ENCODE assay signal across 12 cellular contexts in the genomic region with DNA sequence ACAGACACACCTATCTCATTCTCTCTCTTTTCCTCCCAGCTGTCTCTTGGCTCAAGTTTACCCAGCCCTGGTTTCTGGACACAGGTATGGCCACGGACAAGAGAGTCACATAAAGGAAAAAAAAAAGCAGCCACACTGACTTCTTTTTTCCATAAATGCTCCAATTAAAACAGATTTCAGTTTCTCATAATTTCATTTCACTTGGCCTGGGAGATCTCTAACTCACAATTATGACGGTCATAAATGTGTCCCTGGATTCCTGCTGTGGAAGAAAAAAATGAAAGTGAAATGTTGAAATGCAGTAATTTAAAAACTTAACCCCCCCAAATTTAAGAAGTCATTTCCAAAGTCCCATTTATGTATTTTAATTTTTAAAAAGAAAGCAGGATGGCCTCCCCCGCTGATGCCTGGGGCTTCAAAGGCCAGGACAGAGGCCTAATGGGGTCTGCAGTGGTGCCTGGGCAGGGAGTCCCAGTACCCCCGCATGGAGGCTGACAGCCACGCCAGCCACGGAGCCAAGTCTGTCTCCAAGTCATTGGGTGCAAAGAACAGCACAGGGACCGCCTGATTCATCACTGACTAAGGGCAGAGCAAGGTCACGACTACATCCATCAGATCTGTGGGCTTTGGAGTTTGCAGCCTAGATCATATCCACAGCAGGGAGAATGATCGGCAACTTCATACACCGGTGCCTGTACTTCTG.
"Had no signal": no experiment of that assay in that cellular context is flagged by ENCODE, and none has a peak within 500 bp of the region (broad histone marks: within the 10 kb centered on the region; RNA-seq: fewer than 3 reads in every experiment).

No MANE protein-coding gene starts in this region.

- H3K4me3 ChIP-seq: skin epidermis, stomach, thoracic aorta had no signal

- H3K4me3 Mint-ChIP-seq: dendritic cell treated with granulocyte-macrophage colony-stimulating factor and Interleukin-4, amounts not matched to agents 40 ng/mL and 50 ng/mL, for 4 days; effector memory CD8-positive, alpha-beta T cell; immature natural killer cell; nephron had no signal

- H3K9me3 Mint-ChIP-seq: dendritic cell treated with granulocyte-macrophage colony-stimulating factor and Interleukin-4, amounts not matched to agents 40 ng/mL and 50 ng/mL, for 4 days; effector memory CD8-positive, alpha-beta T cell; immature natural killer cell; nephron had no signal

- ATAC-seq: effector memory CD8-positive, alpha-beta T cell; left colon had no signal

- H3K4me1 Mint-ChIP-seq: immature natural killer cell had no signal

- H3K9me3 ChIP-seq: stomach, thoracic aorta had no signal

- H3K36me3 ChIP-seq: stomach, thoracic aorta had no signal

- H3K27me3 Mint-ChIP-seq: dendritic cell treated with granulocyte-macrophage colony-stimulating factor and Interleukin-4, amounts not matched to agents 40 ng/mL and 50 ng/mL, for 4 days had no signal

- DNase-seq: activated CD4-positive, alpha-beta T cell treated with anti-CD3 and anti-CD28 coated beads for 1 hour; activated CD4-positive, alpha-beta T cell treated with anti-CD3 and anti-CD28 coated beads, Interleukin-2, amount 50 U/mL, for 48 hours; activated naive CD4-positive, alpha-beta T cell; activated T-cell treated with anti-CD3 and anti-CD28 coated beads, Interleukin-2, amount 50 U/mL, for 48 hours; effector memory CD8-positive, alpha-beta T cell; immature natural killer cell; left colon; stomach had no signal

- H3K27me3 ChIP-seq: stomach had no signal

- H3K27ac ChIP-seq: skin epidermis, stomach, thoracic aorta had no signal

- H3K27ac Mint-ChIP-seq: dendritic cell treated with granulocyte-macrophage colony-stimulating factor and Interleukin-4, amounts not matched to agents 40 ng/mL and 50 ng/mL, for 4 days; immature natural killer cell had no signal
